Comparison of ENCODE assay signal across 8 cellular contexts in the genomic region with DNA sequence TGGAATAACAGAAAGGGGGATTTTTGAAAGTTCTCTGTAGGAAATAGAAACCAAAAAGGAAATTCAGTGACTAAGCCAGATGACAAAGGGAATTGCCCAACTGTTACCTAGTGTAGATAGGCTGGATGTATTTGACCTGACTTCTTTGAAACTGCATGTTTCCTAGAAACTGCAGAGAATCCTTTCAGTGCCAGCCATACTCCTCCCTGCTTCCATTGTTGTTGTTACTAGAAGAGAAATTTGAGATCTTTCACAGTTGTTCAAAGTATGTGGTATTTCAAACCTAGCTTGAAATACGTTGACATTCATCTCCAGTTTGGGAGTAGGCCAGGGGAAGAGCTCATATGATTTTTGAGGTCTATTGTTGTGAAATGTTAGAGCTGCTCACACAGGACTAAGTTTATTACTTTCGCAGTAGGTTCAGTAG. TPM values are rescaled to one million over a fixed set of nuclear protein-coding genes. Genes with fewer than 3 reads are reported as not detected.
DNase-seq lines count a peak whose midpoint lies in the region; ATAC-seq, FAIRE-seq and TF ChIP-seq lines count a peak whose summit lies in the region.

No MANE protein-coding gene starts in this region.

- H3K4me3 ChIP-seq in BJ (ENCODE audit: low read depth, low read length) (no peak overlapping the region), GM12878 (no peak overlapping the region)

- H3K36me3 ChIP-seq in BJ (ENCODE audit: control insufficient read depth, insufficient read depth, low read length) (no peaks in the 10 kb centered on the region), GM12878 (ENCODE audit: control insufficient read depth in 2 of 2, insufficient read depth in 2 of 2, low read length in 1 of 2) (no peaks in the 10 kb centered on the region)

- DNase-seq in BJ (ENCODE audit: low read depth) (peak; percentile 27), KG1 (lab: John Stamatoyannopoulos, UW) (peak; percentile 21), GM12878 (ENCODE audit: low read depth, low spot score) (no peak), mesothelial cell of epicardium (ENCODE audit: low spot score in 2 of 2, unreplicated experiment in 2 of 2) (no peak), SW 1271 (lab: John Stamatoyannopoulos, UW) (no peak), NCI-H748 (lab: John Stamatoyannopoulos, UW; ENCODE audit: unreplicated experiment) (no peak)
- DNase-seq in activated effector memory CD4-positive, alpha-beta T cell treated with anti-CD3 and anti-CD28 coated beads, Interleukin-2, amount 50 U/mL, for 16 hours = no peak

- H3K27me3 Mint-ChIP-seq in mesothelial cell of epicardium (ENCODE audit: low read depth) = no peaks in the 10 kb centered on the region

- H3K4me1 ChIP-seq in GM12878 (ENCODE audit: control insufficient read depth, insufficient read depth, low read length) = no peaks in the 10 kb centered on the region

- RAD21 ChIA-PET in GM12878 (lab: Charles Lee; ENCODE audit: unreplicated experiment) = interaction anchor here (1.3 to 5.5 kb wide), 2 partner anchors 189 to 275 kb away, joined by 4 to 31 read pairs; no protein-coding TSS in a partner anchor

- H3K4me2 ChIP-seq in GM12878 (ENCODE audit: control insufficient read depth, insufficient read depth) = no peak overlapping the region

- no peaks in the 10 kb centered on the region for H4K20me1 ChIP-seq in GM12878 (ENCODE audit: control insufficient read depth, insufficient read depth)

- no peaks in the 10 kb centered on the region for H3K36me3 Mint-ChIP-seq in mesothelial cell of epicardium

- no peaks in the 10 kb centered on the region for H3K9me3 Mint-ChIP-seq in mesothelial cell of epicardium

- no peak for TF ChIP-seq POLR2A in GM12878 (IDR thresholded peaks at IDR 0.05; ENCODE audit: low read depth, low read length)

- no peaks in the 10 kb centered on the region for H3K27me3 ChIP-seq in BJ (ENCODE audit: control insufficient read depth, insufficient read depth, low read length)
- H3K27me3 ChIP-seq in GM12878 (replicated peaks in 1 of 2; ENCODE audit: control insufficient read depth in 2 of 2, insufficient read depth in 2 of 2, low read length in 1 of 2) = no peaks in the 10 kb centered on the region

- BruUV-seq in GM12878 (replicated peaks; lab: Mats Ljungman, UMichigan) = no TSS peak

- CTCF ChIA-PET in BJ (lab: Yijun Ruan, JAX) = interaction anchor here (0.7 to 0.9 kb wide), 2 partner anchors 58 to 189 kb away, joined by 3 to 4 read pairs; no protein-coding TSS in a partner anchor
- CTCF ChIA-PET in GM12878 (lab: Yijun Ruan, JAX) = interaction anchor here (1.0 to 3.7 kb wide), 5 partner anchors 12 to 289 kb away, joined by 3 to 34 read pairs (median 4); no protein-coding TSS in a partner anchor

- H3K9ac ChIP-seq in GM12878 (ENCODE audit: control insufficient read depth, insufficient read depth, low read length) = no peak overlapping the region

- 0 out of 3 replicates have a peak, but pooled peaks have one; percentile 26 for ATAC-seq in GM12878
- ATAC-seq in HG03469 (IDR thresholded peaks at IDR 0.05; ENCODE audit: unreplicated experiment) = no peak

- H3K4me3 Mint-ChIP-seq in mesothelial cell of epicardium = no peak overlapping the region

- no peak overlapping the region for H3K27ac ChIP-seq in GM12878 (ENCODE audit: control insufficient read depth, insufficient read depth)

- H3K27ac Mint-ChIP-seq in mesothelial cell of epicardium = peak overlapping the region; percentile 59

- TF ChIP-seq CTCF in BJ (IDR thresholded peaks at IDR 0.05; ENCODE audit: insufficient read depth, low read depth, low read length) = no peak
- no peak for TF ChIP-seq CTCF in GM12878 (IDR thresholded peaks at IDR 0.05 in 2 of 3, conservative IDR thresholded peaks at IDR 0.05 in 1 of 3; ENCODE audit: control insufficient read depth in 2 of 3, extremely low read depth in 1 of 3, insufficient read depth in 1 of 3, low read depth in 3 of 3, low read length in 3 of 3)
- no peak for TF ChIP-seq CTCF in mesothelial cell of epicardium (IDR thresholded peaks at IDR 0.05; ENCODE audit: unreplicated experiment)

- peak; percentile 59 for FAIRE-seq in GM12878 (lab: Jason Lieb, UNC)

- peak overlapping the region; percentile 20 for H2AFZ ChIP-seq in GM12878 (ENCODE audit: control insufficient read depth, low read depth, low read length)

- H3K4me1 Mint-ChIP-seq in mesothelial cell of epicardium = peaks cover 10% of the 10 kb centered on the region

- POLR2A ChIA-PET in BJ (lab: Charles Lee) (no interaction called here), GM12878 (lab: Charles Lee) (interaction anchor here (0.6 to 1.0 kb wide), 2 partner anchors 20 to 74 kb away, joined by 3 to 4 read pairs; no protein-coding TSS in a partner anchor)

- in situ Hi-C loops in GM12878 (cut with MboI) = no loop called here

- 47% methylated on average over 2 of the region's 2 CpGs for WGBS in GM12878 (ENCODE audit: insufficient coverage, insufficient replicate concordance, low lambda C conversion rate, missing lambda C conversion rate)

- SMC1A ChIA-PET in GM12878 (lab: Charles Lee; ENCODE audit: uncharacterized antibody, unreplicated experiment) = interaction anchor here (0.8 to 3.0 kb wide), 14 partner anchors 12 to 193 kb away, joined by 3 to 23 read pairs (median 4); partner anchors contain the start of genes GBP4 and GBP6

- no peaks in the 10 kb centered on the region for H3K79me2 ChIP-seq in GM12878 (ENCODE audit: control insufficient read depth, insufficient read depth, low read length)

- no peak for TF ChIP-seq EP300 in GM12878 (IDR thresholded peaks at IDR 0.05; ENCODE audit: borderline replicate concordance in 1 of 2, control insufficient read depth in 1 of 2, low read depth in 2 of 2, low read length in 2 of 2)

- H3K9me3 ChIP-seq in GM12878 (replicated peaks; ENCODE audit: control insufficient read depth, insufficient read depth, low read length) = no peaks in the 10 kb centered on the region; the same call in 2 of the 3 replicates

- intact Hi-C loops in GM12878 (cut with micrococcal nuclease; ENCODE audit: unreplicated experiment) = no loop called here

- TF ChIP-seq RAD21 in GM12878 (IDR thresholded peaks at IDR 0.05; ENCODE audit: insufficient read depth, low read depth, low read length) = no peak

TF ChIP-seq in GM12878, 131 proteins besides CTCF, POLR2A, EP300 and RAD21:
- TF ChIP-seq PAX5 (IDR thresholded peaks at IDR 0.05; ENCODE audit: borderline replicate concordance, low read depth, low read length) = no peak
- TF ChIP-seq NR2C1 (IDR thresholded peaks at IDR 0.05) = no peak
- no peak for TF ChIP-seq SPI1 (IDR thresholded peaks at IDR 0.05; ENCODE audit: borderline replicate concordance, insufficient read depth, low read depth, low read length)
- TF ChIP-seq, protein P1, sequence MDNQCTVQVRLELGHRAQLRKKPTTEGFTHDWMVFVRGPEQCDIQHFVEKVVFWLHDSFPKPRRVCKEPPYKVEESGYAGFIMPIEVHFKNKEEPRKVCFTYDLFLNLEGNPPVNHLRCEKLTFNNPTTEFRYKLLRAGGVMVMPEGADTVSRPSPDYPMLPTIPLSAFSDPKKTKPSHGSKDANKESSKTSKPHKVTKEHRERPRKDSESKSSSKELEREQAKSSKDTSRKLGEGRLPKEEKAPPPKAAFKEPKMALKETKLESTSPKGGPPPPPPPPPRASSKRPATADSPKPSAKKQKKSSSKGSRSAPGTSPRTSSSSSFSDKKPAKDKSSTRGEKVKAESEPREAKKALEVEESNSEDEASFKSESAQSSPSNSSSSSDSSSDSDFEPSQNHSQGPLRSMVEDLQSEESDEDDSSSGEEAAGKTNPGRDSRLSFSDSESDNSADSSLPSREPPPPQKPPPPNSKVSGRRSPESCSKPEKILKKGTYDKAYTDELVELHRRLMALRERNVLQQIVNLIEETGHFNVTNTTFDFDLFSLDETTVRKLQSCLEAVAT (IDR thresholded peaks at IDR 0.05) = no peak
- no peak for TF ChIP-seq NFYA (IDR thresholded peaks at IDR 0.05; ENCODE audit: borderline replicate concordance, low read depth, low read length)
- peak in 1 of 2 experiments; percentile 66; a peak in 1 of 4 replicates for TF ChIP-seq ETV6 (conservative IDR thresholded peaks at IDR 0.05 in 1 of 2, IDR thresholded peaks at IDR 0.05 in 1 of 2; ENCODE audit: borderline replicate concordance in 1 of 2, low read depth in 1 of 2)
- no peak for TF ChIP-seq IKZF2 (IDR thresholded peaks at IDR 0.05)
- no peak for TF ChIP-seq FOS (IDR thresholded peaks at IDR 0.05; ENCODE audit: borderline replicate concordance, extremely low read depth, insufficient read length)
- peak; percentile 16; the same call in 1 of the 2 replicates for TF ChIP-seq JUNB (IDR thresholded peaks at IDR 0.05)

RNA-seq across cellular contexts. Expression of gene GBP5, which starts 1.8 kb away (rescaled TPM):
- not detected in 2 replicates for polyA plus RNA-seq in BJ (2011; rRNA removed)
- not detected in 2 replicates for polyA minus RNA-seq in BJ (2011; rRNA and poly(A)+ RNA removed)
- total RNA-seq in GM12878 (2013; cell fraction: nucleolus; rRNA removed) = 2.9 and 3.5 TPM in 2 replicates
- total RNA-seq in GM12878 (2014; rRNA removed) = 0.17 and 0.60 TPM in 2 replicates
- total RNA-seq in GM12878 (2014; rRNA removed; fragmentation: Illumina TruSeq; extraction: Trizol) = 0.40 and 0.74 TPM in 2 replicates
- total RNA-seq in GM12878 (2021) = 0.44 and 0.56 TPM in 2 replicates
- 1.3 TPM for polyA plus RNA-seq in GM12878 (2011; ENCODE audit: low read depth)
- polyA plus RNA-seq in GM12878 (2011; rRNA removed) = 0.50 and 0.53 TPM in 2 replicates
- 0.13 and 0.20 TPM in 2 replicates for polyA plus RNA-seq in GM12878 (2011; cell fraction: cytosol; rRNA removed)
- polyA plus RNA-seq in GM12878 (2011; cell fraction: nucleus; rRNA removed) = 0.51 TPM in 2 replicates
- polyA plus RNA-seq in GM12878 (2012) = 1.8 TPM in 2 replicates
- 0.31 and 0.78 TPM in 2 replicates for polyA plus RNA-seq in GM12878 (2014; fragmentation: Illumina TruSeq; extraction: Trizol)
- under 1 TPM; 0.29 to 0.55 TPM for polyA plus RNA-seq in GM12878 (2014; fragmentation: Nextera tagmentation; extraction: Ambion mirVana)
- 0.37 and 0.72 TPM in 2 replicates for polyA plus RNA-seq in GM12878 (2014; rRNA removed)
- 1 to 10 TPM in 1 of 2 experiments, under 1 TPM in 1; 0.35 to 1.0 TPM for polyA plus RNA-seq in GM12878 (2016; fragmentation: Nextera tagmentation; extraction: Ambion mirVana)
- polyA minus RNA-seq in GM12878 (2011; rRNA and poly(A)+ RNA removed) = 0.26 and 0.73 TPM in 2 replicates
- polyA minus RNA-seq in GM12878 (2011; cell fraction: cytosol; rRNA and poly(A)+ RNA removed) = not detected in 2 replicates
- polyA minus RNA-seq in GM12878 (2011; cell fraction: nucleus; rRNA and poly(A)+ RNA removed) = 0.19 and 0.36 TPM in 2 replicates
- not detected in 3 replicates for total RNA-seq in mesothelial cell of epicardium

Comparison
In these comparisons a context has a peak if more than half of its experiments do, and no peak if none do; other contexts are left out.
1. DNase-seq: peak in BJ (single experiment) and KG1 (single experiment); none in GM12878 (single experiment), mesothelial cell of epicardium (0 of 2), SW 1271 (0 of 2), activated effector memory CD4-positive, alpha-beta T cell treated with anti-CD3 and anti-CD28 coated beads, Interleukin-2, amount 50 U/mL, for 16 hours (single experiment) and NCI-H748 (single experiment).